In the genomic region with DNA sequence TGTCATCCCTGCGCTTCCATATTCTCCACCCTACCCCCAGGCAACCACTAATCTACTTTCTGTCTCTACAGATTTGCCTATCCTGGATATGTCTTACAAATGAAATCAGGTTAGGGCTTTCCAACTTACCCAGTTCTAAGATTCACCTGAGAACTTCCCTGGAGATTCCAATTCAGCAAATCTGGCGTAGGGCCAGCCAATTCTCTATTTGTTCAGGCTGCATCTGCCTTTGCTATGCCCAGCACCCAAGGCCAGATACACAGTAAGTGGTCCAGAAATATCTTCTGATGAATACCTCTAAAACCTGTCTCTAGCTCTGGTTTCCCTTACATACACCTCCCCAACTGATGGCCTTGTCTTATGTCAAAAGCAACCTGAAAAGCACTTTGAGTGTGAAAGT, we compare ENCODE assay signal across 11 cellular contexts. TPM values are rescaled to one million over a fixed set of nuclear protein-coding genes. Genes with fewer than 3 reads are reported as not detected.
DNase-seq lines count a peak whose midpoint lies in the region; ATAC-seq and TF ChIP-seq lines count a peak whose summit lies in the region.
"Had no signal": no experiment of that assay in that cellular context is flagged by ENCODE, and none has a peak within 500 bp of the region (broad histone marks: within the 10 kb centered on the region; RNA-seq: fewer than 3 reads in every experiment).

No MANE protein-coding gene starts in this region.

- DNase-seq in T-helper 2 cell treated with Interferon-gamma antibody and Interleukin-4, amounts not matched to agents 5 μg/mL and 100 μg/mL, for 36 hours (ENCODE audit: low spot score) = no peak
- DNase-seq in T-helper 2 cell = no peak
- no peak for DNase-seq in body of pancreas
- peak; percentile 4 for DNase-seq in posterior vena cava (ENCODE audit: low spot score)
- DNase-seq in nephron progenitor cell = no peak
- no peak for DNase-seq in upper lobe of left lung
- DNase-seq: brain microvascular endothelial cell, GOT3, MV-4-11 had no signal

- 64 to 71% methylated on average over 2 of the region's 2 CpGs for whole genome bisulfite sequencing in body of pancreas, 2 donors
- WGBS in upper lobe of left lung, 2 donors = 94 to 98% methylated on average over 2 of the region's 2 CpGs

- no peaks in the 10 kb centered on the region for H3K27me3 ChIP-seq in body of pancreas
- H3K27me3 ChIP-seq in upper lobe of left lung = no peaks in the 10 kb centered on the region
- H3K27me3 ChIP-seq: brain microvascular endothelial cell had no signal

- H3K4me3 Mint-ChIP-seq in T-helper 2 cell treated with Interferon-gamma antibody and Interleukin-4, amounts not matched to agents 5 μg/mL and 100 μg/mL, for 36 hours = no peak overlapping the region
- H3K4me3 Mint-ChIP-seq in nephron progenitor cell = no peak overlapping the region

- H3K9me3 ChIP-seq in KOPT-K1 (ENCODE audit: insufficient read depth, low read length, poor library complexity, severe bottlenecking) = no peaks in the 10 kb centered on the region
- H3K9me3 ChIP-seq in body of pancreas = no peaks in the 10 kb centered on the region
- H3K9me3 ChIP-seq in upper lobe of left lung = no peaks in the 10 kb centered on the region

- TF ChIP-seq POLR2A in body of pancreas (IDR thresholded peaks at IDR 0.05) = no peak
- TF ChIP-seq POLR2A in upper lobe of left lung (IDR thresholded peaks at IDR 0.05) = no peak

- no peaks in the 10 kb centered on the region for H3K9me3 Mint-ChIP-seq in T-helper 2 cell treated with Interferon-gamma antibody and Interleukin-4, amounts not matched to agents 5 μg/mL and 100 μg/mL, for 36 hours
- no peaks in the 10 kb centered on the region for H3K9me3 Mint-ChIP-seq in nephron progenitor cell

- H3K27me3 Mint-ChIP-seq in T-helper 2 cell treated with Interferon-gamma antibody and Interleukin-4, amounts not matched to agents 5 μg/mL and 100 μg/mL, for 36 hours (ENCODE audit: low read depth) = no peaks in the 10 kb centered on the region
- H3K27me3 Mint-ChIP-seq in nephron progenitor cell (ENCODE audit: low read depth, poor library complexity) = peaks cover 5% of the 10 kb centered on the region

- H3K4me3 ChIP-seq in body of pancreas (no peak overlapping the region), upper lobe of left lung (no peak overlapping the region)

- peaks cover 2% of the 10 kb centered on the region for H3K36me3 Mint-ChIP-seq in T-helper 2 cell treated with Interferon-gamma antibody and Interleukin-4, amounts not matched to agents 5 μg/mL and 100 μg/mL, for 36 hours (ENCODE audit: low read depth)
- H3K36me3 Mint-ChIP-seq in nephron progenitor cell (ENCODE audit: low read depth) = no peaks in the 10 kb centered on the region

- H3K27ac Mint-ChIP-seq in T-helper 2 cell treated with Interferon-gamma antibody and Interleukin-4, amounts not matched to agents 5 μg/mL and 100 μg/mL, for 36 hours = peak overlapping the region; percentile 38
- H3K27ac Mint-ChIP-seq in nephron progenitor cell = no peak overlapping the region

- H3K36me3 ChIP-seq in KOPT-K1 (ENCODE audit: insufficient read depth, low read length) (peaks cover 5% of the 10 kb centered on the region; the same call in 1 of the 2 replicates), body of pancreas (replicated peaks in 1 of 2; ENCODE audit: insufficient read depth in 1 of 2, low read depth in 2 of 2) (no peaks in the 10 kb centered on the region), upper lobe of left lung (peaks cover 0 to 19% (median 12%) of the 10 kb centered on the region in 4 donors)

- H3K4me1 ChIP-seq in body of pancreas (peaks cover 19% of the 10 kb centered on the region), upper lobe of left lung (peaks cover 10 to 42% (median 34%) of the 10 kb centered on the region in 4 donors)

- ATAC-seq in body of pancreas = no peak
- ATAC-seq in upper lobe of left lung (ENCODE audit: low FRiP score in 2 of 2) = no peak
- ATAC-seq in HG03045 (IDR thresholded peaks at IDR 0.05; ENCODE audit: unreplicated experiment) = no peak

- peak overlapping the region; percentile 80 for H3K27ac ChIP-seq in KOPT-K1 (ENCODE audit: low read depth, low read length, poor library complexity, severe bottlenecking)
- peak overlapping the region; percentile 35 to 73 (median 69) for H3K27ac ChIP-seq in body of pancreas
- peak overlapping the region in 2 of 4 donors; percentile 55 to 57 for H3K27ac ChIP-seq in upper lobe of left lung
- H3K27ac ChIP-seq: brain microvascular endothelial cell had no signal

- intact Hi-C loops in body of pancreas (cut with DNase I) (no loop called here), posterior vena cava (cut with DNase I) (no loop called here)

- TF ChIP-seq CTCF in body of pancreas (IDR thresholded peaks at IDR 0.05) (no peak), nephron progenitor cell (IDR thresholded peaks at IDR 0.05) (no peak), upper lobe of left lung (IDR thresholded peaks at IDR 0.05) (no peak)

- H3K4me1 Mint-ChIP-seq in T-helper 2 cell treated with Interferon-gamma antibody and Interleukin-4, amounts not matched to agents 5 μg/mL and 100 μg/mL, for 36 hours (ENCODE audit: low read depth) = peaks cover 38% of the 10 kb centered on the region
- H3K4me1 Mint-ChIP-seq in nephron progenitor cell = peaks cover 23% of the 10 kb centered on the region

- no peak for TF ChIP-seq EP300 in upper lobe of left lung (IDR thresholded peaks at IDR 0.05)

RNA-seq across cellular contexts. Expression of a gene that starts 10.4 kb away (rescaled TPM):
- total RNA-seq in body of pancreas (10 to 100 TPM; 24.4 to 33.0 TPM), posterior vena cava (10 to 100 TPM; 27.6 to 27.8 TPM), upper lobe of left lung (10 to 100 TPM; 29.7 to 42.6 (median 34.2) TPM)

RNA-seq across cellular contexts. Expression of a gene that starts 23.3 kb away (rescaled TPM):
- 10 to 100 TPM; 37.9 to 62.6 TPM for total RNA-seq in body of pancreas
- total RNA-seq in posterior vena cava = 100 to 1,000 TPM in 1 of 2 donors, 10 to 100 TPM in 1; 92.5 to 123 TPM
- total RNA-seq in upper lobe of left lung = 100 to 1,000 TPM in 4 of 6 donors, 10 to 100 TPM in 2; 76.9 to 183 (median 113) TPM
